In genomic region chr21:45588861-45589491, GRCh38 we compare ENCODE assay signal across 2 cellular contexts.
A peak's percentile ranks its signal among the peaks of the same experiment; 100 is the strongest.
TF ChIP-seq lines count a peak whose summit lies in the region.

No MANE protein-coding gene starts in this region.

TF ChIP-seq in SK-N-SH treated with all-trans-retinoic acid at 6 μM for 48 hours, 23 proteins besides CTCF, POLR2A, EP300 and RAD21:
- no peak for TF ChIP-seq CSRNP3 (CRISPR knock-in tag; IDR thresholded peaks at IDR 0.05)
- peak; percentile 65 for TF ChIP-seq ZFP30 (CRISPR knock-in tag; IDR thresholded peaks at IDR 0.05)
TF ChIP-seq in SK-N-SH treated with all-trans-retinoic acid at 6 μM for 48 hours: peak in this region for 1.

TF ChIP-seq in SK-N-SH, 30 proteins besides CTCF, POLR2A, EP300 and RAD21 (continued from another document):
- TF ChIP-seq REST (IDR thresholded peaks at IDR 0.05; ENCODE audit: low read depth, low read length) (no peak), YY1 (IDR thresholded peaks at IDR 0.05; ENCODE audit: low read depth) (no peak), FOXJ3 (CRISPR knock-in tag; IDR thresholded peaks at IDR 0.05) (no peak), TCF12 (IDR thresholded peaks at IDR 0.05) (no peak), JUND (IDR thresholded peaks at IDR 0.05) (no peak), TAF1 (IDR thresholded peaks at IDR 0.05; ENCODE audit: borderline replicate concordance, low read depth, low read length) (no peak), PBX3 (IDR thresholded peaks at IDR 0.05) (no peak), FOXM1 (IDR thresholded peaks at IDR 0.05; ENCODE audit: low read depth) (no peak), MXI1 (IDR thresholded peaks at IDR 0.05; ENCODE audit: low read depth, low read length) (no peak), TEAD4 (IDR thresholded peaks at IDR 0.05; ENCODE audit: borderline replicate concordance, insufficient read depth) (no peak), MEF2A (IDR thresholded peaks at IDR 0.05; ENCODE audit: borderline replicate concordance, low read depth) (no peak), USF2 (IDR thresholded peaks at IDR 0.05; ENCODE audit: borderline replicate concordance, low read depth, low read length) (no peak), RFX5 (IDR thresholded peaks at IDR 0.05; ENCODE audit: low read length) (no peak), POLR2AphosphoS5 (IDR thresholded peaks at IDR 0.05; ENCODE audit: low read depth, low read length) (no peak), RCOR1 (IDR thresholded peaks at IDR 0.05; ENCODE audit: low read length) (no peak), SMC3 (IDR thresholded peaks at IDR 0.05; ENCODE audit: low read depth, low read length) (no peak), USF1 (IDR thresholded peaks at IDR 0.05; ENCODE audit: borderline replicate concordance, low read depth) (no peak), GATA2 (CRISPR knock-in tag; IDR thresholded peaks at IDR 0.05) (no peak)
